Comparison of ENCODE assay signal across 8 cellular contexts in genomic region chr12:54282949-54283593, GRCh38. TPM values are rescaled to one million over a fixed set of nuclear protein-coding genes. Genes with fewer than 3 reads are reported as not detected.
DNase-seq lines count a peak whose midpoint lies in the region; ATAC-seq and TF ChIP-seq lines count a peak whose summit lies in the region.

No MANE protein-coding gene starts in this region.

- no peaks in the 10 kb centered on the region for H3K9me3 Mint-ChIP-seq in activated naive CD8-positive, alpha-beta T cell treated with anti-CD3 and anti-CD28 coated beads, Interleukin-2, amount 50 U/mL, for 24 hours

- intact Hi-C loops in lower lobe of right lung (cut with DNase I) = no loop called here

- peak; percentile 33 for DNase-seq in stimulated activated CD4-positive, alpha-beta T cell treated with anti-CD3 and anti-CD28 coated beads, Interleukin-12 subunit alpha, Interleukin-12 subunit beta, amount 100 ng/mL, for 4 hours
- no peak for DNase-seq in stimulated activated CD4-positive, alpha-beta T cell treated with anti-CD3 and anti-CD28 coated beads, Interleukin-2, amount 100 ng/mL, for 48 hours
- DNase-seq in activated naive CD8-positive, alpha-beta T cell treated with anti-CD3 and anti-CD28 coated beads, Interleukin-2, amount 50 U/mL, for 24 hours = peak; percentile 44
- DNase-seq in lower lobe of right lung = no peak
- no peak for DNase-seq in NCI-H1092 treated with DMSO at 0.1 percent for 48 hours (lab: John Stamatoyannopoulos, UW)
- no peak for DNase-seq in H7
- DNase-seq in retina = no peak

- ATAC-seq in activated naive CD8-positive, alpha-beta T cell treated with anti-CD3 and anti-CD28 coated beads, Interleukin-2, amount 50 U/mL, for 24 hours = no peak
- no peak for ATAC-seq in lower lobe of right lung
- no peak for ATAC-seq in HG03095 (IDR thresholded peaks at IDR 0.05; ENCODE audit: unreplicated experiment)

- H3K4me1 Mint-ChIP-seq in activated naive CD8-positive, alpha-beta T cell treated with anti-CD3 and anti-CD28 coated beads, Interleukin-2, amount 50 U/mL, for 24 hours = peaks cover 56% of the 10 kb centered on the region

- no peaks in the 10 kb centered on the region for H3K36me3 Mint-ChIP-seq in activated naive CD8-positive, alpha-beta T cell treated with anti-CD3 and anti-CD28 coated beads, Interleukin-2, amount 50 U/mL, for 24 hours (ENCODE audit: low read depth)

- H3K27ac Mint-ChIP-seq in activated naive CD8-positive, alpha-beta T cell treated with anti-CD3 and anti-CD28 coated beads, Interleukin-2, amount 50 U/mL, for 24 hours = no peak overlapping the region

- H3K27me3 ChIP-seq in lower lobe of right lung (ENCODE audit: low read depth) (no peaks in the 10 kb centered on the region), H7 (ENCODE audit: control insufficient read depth, insufficient read depth, low read length) (no peaks in the 10 kb centered on the region)

- H3K4me3 Mint-ChIP-seq in activated naive CD8-positive, alpha-beta T cell treated with anti-CD3 and anti-CD28 coated beads, Interleukin-2, amount 50 U/mL, for 24 hours = no peak overlapping the region

- peak overlapping the region; percentile 95 for H3K4me3 ChIP-seq in lower lobe of right lung
- no peak overlapping the region; the same call in 1 of the 2 replicates for H3K4me3 ChIP-seq in H7 (ENCODE audit: insufficient read depth, low read depth, low read length)

- no peak for TF ChIP-seq CTCF in lower lobe of right lung (IDR thresholded peaks at IDR 0.05)

- no peak overlapping the region for H3K27ac ChIP-seq in lower lobe of right lung

- H3K27me3 Mint-ChIP-seq in activated naive CD8-positive, alpha-beta T cell treated with anti-CD3 and anti-CD28 coated beads, Interleukin-2, amount 50 U/mL, for 24 hours = no peaks in the 10 kb centered on the region

- H3K36me3 ChIP-seq in lower lobe of right lung = peaks cover 68% of the 10 kb centered on the region
- H3K36me3 ChIP-seq in H7 (replicated peaks; ENCODE audit: control insufficient read depth, insufficient read depth, low read length) = peaks cover 54% of the 10 kb centered on the region

- peaks cover 69% of the 10 kb centered on the region for H3K4me1 ChIP-seq in lower lobe of right lung

- H3K9me3 ChIP-seq in lower lobe of right lung = no peaks in the 10 kb centered on the region

RNA-seq across cellular contexts. Expression of gene HNRNPA1, which starts 2.5 kb away (rescaled TPM):
- 598 TPM for total RNA-seq in lower lobe of right lung
- 907 and 952 TPM in 2 replicates for total RNA-seq in H7 (2014; rRNA removed; shearing (Covaris generic))

RNA-seq across cellular contexts. Expression of gene CBX5, which starts 3.1 kb away (rescaled TPM):
- 50.1 TPM for total RNA-seq in lower lobe of right lung
- total RNA-seq in H7 (2014; rRNA removed; shearing (Covaris generic)) = 51.2 and 62.2 TPM in 2 replicates

RNA-seq across cellular contexts. Expression of gene NFE2, which starts 17.7 kb away (rescaled TPM):
- total RNA-seq in lower lobe of right lung = 13.5 TPM
- 2.2 and 2.9 TPM in 2 replicates for total RNA-seq in H7 (2014; rRNA removed; shearing (Covaris generic))

RNA-seq across cellular contexts. Expression of gene COPZ1, which starts 41.9 kb away (rescaled TPM):
- total RNA-seq in lower lobe of right lung = 129 TPM
- 117 and 121 TPM in 2 replicates for total RNA-seq in H7 (2014; rRNA removed; shearing (Covaris generic))

Comparison
In these comparisons a context has a peak if more than half of its experiments do, and no peak if none do; other contexts are left out.
1. DNase-seq: peak in stimulated activated CD4-positive, alpha-beta T cell treated with anti-CD3 and anti-CD28 coated beads, Interleukin-12 subunit alpha, Interleukin-12 subunit beta, amount 100 ng/mL, for 4 hours (single experiment) and activated naive CD8-positive, alpha-beta T cell treated with anti-CD3 and anti-CD28 coated beads, Interleukin-2, amount 50 U/mL, for 24 hours (single experiment); none in stimulated activated CD4-positive, alpha-beta T cell treated with anti-CD3 and anti-CD28 coated beads, Interleukin-2, amount 100 ng/mL, for 48 hours (0 of 2), lower lobe of right lung (single experiment), NCI-H1092 treated with DMSO at 0.1 percent for 48 hours (single experiment), H7 (single experiment) and retina (single experiment).